Comparison of ENCODE assay signal across 13 cellular contexts in the genomic region with DNA sequence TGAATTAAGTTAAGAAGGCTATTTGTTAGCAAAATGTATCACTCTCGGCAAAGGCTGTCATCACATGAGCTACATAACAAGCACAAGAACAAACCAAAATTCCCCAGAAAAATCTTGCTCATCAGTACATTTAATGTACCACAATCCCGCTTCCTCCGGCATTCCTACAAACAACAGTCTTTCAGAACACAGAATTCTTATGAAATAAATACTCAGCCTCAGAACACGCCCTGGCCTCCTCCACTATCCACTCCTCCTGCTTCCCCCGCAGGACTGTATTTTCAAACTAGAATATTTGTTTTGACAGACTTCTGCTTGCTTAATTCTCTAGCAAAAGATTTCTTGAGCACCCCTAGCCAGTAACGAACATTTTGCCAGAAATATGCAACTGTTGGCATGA.
DNase-seq lines count a peak whose midpoint lies in the region; ATAC-seq and TF ChIP-seq lines count a peak whose summit lies in the region.
"Had no signal": no experiment of that assay in that cellular context is flagged by ENCODE, and none has a peak within 500 bp of the region (broad histone marks: within the 10 kb centered on the region; RNA-seq: fewer than 3 reads in every experiment).

No MANE protein-coding gene starts in this region.

- TF ChIP-seq CTCF in ovary (IDR thresholded peaks at IDR 0.05): peak in 1 of 3 donors; percentile 18

- intact Hi-C loops in Right ventricle myocardium superior (cut with DNase I) (no loop called here), ovary (cut with DNase I) (loop anchor here in 1 of 4 donors (10.0 kb wide), 1 partner anchor 140 kb away; no protein-coding TSS in a partner anchor)

- 4 to 11% (median 5%) methylated on average over 6 of the region's 6 CpGs for WGBS in ovary, 3 donors

- TF ChIP-seq EP300 in ovary (IDR thresholded peaks at IDR 0.05): no peak

- H3K9me3 ChIP-seq in ovary: no peaks in the 10 kb centered on the region
- H3K9me3 ChIP-seq: pancreas had no signal

- DNase-seq in SIG-M5 treated with dmso at 0.1 percent for 504 hours (lab: John Stamatoyannopoulos, UW; ENCODE audit: unreplicated experiment): peak; percentile 21
- no peak for DNase-seq in SIG-M5 (lab: John Stamatoyannopoulos, UW)
- DNase-seq in Right ventricle myocardium superior: peak; percentile 50
- DNase-seq in ovary: peak; percentile 48 to 73 (median 55)
- no peak for DNase-seq in activated CD4-positive, alpha-beta T cell treated with anti-CD3 and anti-CD28 coated beads, Interleukin-2, amount 50 U/mL, for 48 hours
- DNase-seq in NCI-H1436 treated with DMSO at 0.1 percent for 48 hours (lab: John Stamatoyannopoulos, UW): no peak
- DNase-seq: activated naive CD8-positive, alpha-beta T cell treated with anti-CD3 and anti-CD28 coated beads for 36 hours; DMS 273 treated with DMSO at 0.1 percent for 48 hours; pancreas had no signal

- no peak for TF ChIP-seq POLR2A in ovary (IDR thresholded peaks at IDR 0.05)

- peaks cover 26% of the 10 kb centered on the region for H3K4me1 ChIP-seq in ovary (ENCODE audit: insufficient read depth)

- H3K36me3 ChIP-seq in ovary: no peaks in the 10 kb centered on the region
- H3K36me3 ChIP-seq: pancreas had no signal

- no peaks in the 10 kb centered on the region for H3K27me3 ChIP-seq in ovary
- H3K27me3 ChIP-seq: pancreas had no signal

- peak; percentile 80 for ATAC-seq in Right ventricle myocardium superior (ENCODE audit: poor library complexity)
- ATAC-seq in GM21447 (IDR thresholded peaks at IDR 0.05; ENCODE audit: unreplicated experiment): no peak
- ATAC-seq in HG03108 (IDR thresholded peaks at IDR 0.05; ENCODE audit: unreplicated experiment): no peak
- ATAC-seq: pancreas had no signal

- H3K4me3 ChIP-seq in ovary: no peak overlapping the region
- H3K4me3 ChIP-seq: pancreas had no signal

- H3K27ac ChIP-seq in ovary: peak overlapping the region in 1 of 2 donors; percentile 67
- H3K27ac ChIP-seq: 22Rv1, HL-60, pancreas had no signal

Comparison
In these comparisons a context has a peak if more than half of its experiments do, and no peak if none do; other contexts are left out.
1. DNase-seq: peak in SIG-M5 treated with dmso at 0.1 percent for 504 hours (single experiment), Right ventricle myocardium superior (single experiment) and ovary (5 of 5); none in SIG-M5 (single experiment), activated CD4-positive, alpha-beta T cell treated with anti-CD3 and anti-CD28 coated beads, Interleukin-2, amount 50 U/mL, for 48 hours (0 of 2) and NCI-H1436 treated with DMSO at 0.1 percent for 48 hours (single experiment).